14 cellular contexts compared by ENCODE assay signal in the genomic region with DNA sequence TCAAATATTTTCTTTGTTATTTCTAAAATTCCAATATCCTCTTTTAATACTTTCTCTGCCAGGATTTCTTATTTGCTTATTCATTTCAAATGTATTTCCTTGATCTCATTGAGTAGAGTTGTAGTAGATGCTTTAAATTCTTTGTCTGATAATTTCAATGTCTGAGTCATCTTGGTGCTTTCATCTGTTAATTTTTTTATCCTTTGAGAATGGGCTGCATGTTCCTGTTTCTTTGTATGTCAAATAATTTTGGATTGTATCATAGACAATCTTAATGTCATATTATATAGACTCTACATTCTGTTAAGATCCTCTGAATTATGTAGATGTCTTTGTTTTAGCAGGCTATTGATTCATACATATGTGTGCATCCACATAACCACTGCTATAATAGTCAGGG. TPM values are rescaled to one million over a fixed set of nuclear protein-coding genes. Genes with fewer than 3 reads are reported as not detected.
DNase-seq lines count a peak whose midpoint lies in the region; ATAC-seq, FAIRE-seq and TF ChIP-seq lines count a peak whose summit lies in the region.
"Had no signal": no experiment of that assay in that cellular context is flagged by ENCODE, and none has a peak within 500 bp of the region (broad histone marks: within the 10 kb centered on the region; RNA-seq: fewer than 3 reads in every experiment).

No MANE protein-coding gene starts in this region.

- peak; percentile 71 for DNase-seq in AG08395 (ENCODE audit: low spot score)
- peak; percentile 72 for DNase-seq in M059J (ENCODE audit: low read depth)
- peak; percentile 76 for DNase-seq in choroid plexus epithelial cell (ENCODE audit: low read depth)
- DNase-seq in kidney tubule cell (ENCODE audit: low spot score) = peak; percentile 83
- no peak for DNase-seq in GM19239 (ENCODE audit: insufficient read length, low spot score)
- DNase-seq in OCI-M1 (lab: John Stamatoyannopoulos, UW) = no peak
- no peak for DNase-seq in MM.1S
- no peak for DNase-seq in activated CD8-positive, alpha-beta T cell treated with anti-CD3 and anti-CD28 coated beads for 36 hours
- DNase-seq: activated CD4-positive, alpha-beta T cell treated with anti-CD3 and anti-CD28 coated beads, Interleukin-2, amount 10 ng/mL, durations not matched to agents 7 days and 5 days; NCI-H2171; stimulated activated naive CD8-positive, alpha-beta T cell treated with anti-CD3 and anti-CD28 coated beads, Interleukin-15, Interleukin-2, amounts not matched to agents 100 U/mL and 50 U/mL, for 24 hours had no signal

- no peak overlapping the region for H2AFZ ChIP-seq in MM.1S (ENCODE audit: low read length)

- no peaks in the 10 kb centered on the region for H3K4me1 ChIP-seq in MM.1S (ENCODE audit: low read length)
- H3K4me1 ChIP-seq: right atrium auricular region, vagina had no signal

- H3K4me3 Mint-ChIP-seq in activated CD8-positive, alpha-beta T cell treated with anti-CD3 and anti-CD28 coated beads for 36 hours = no peak overlapping the region
- H3K4me3 Mint-ChIP-seq: activated CD4-positive, alpha-beta T cell treated with anti-CD3 and anti-CD28 coated beads, Interleukin-2, amount 10 ng/mL, durations not matched to agents 7 days and 5 days had no signal

- H3K27ac ChIP-seq in MM.1S (ENCODE audit: low read length) = no peak overlapping the region
- H3K27ac ChIP-seq: right atrium auricular region, vagina had no signal

- no peak for FAIRE-seq in GM19239 (lab: Jason Lieb, UNC)

- TF ChIP-seq CTCF in choroid plexus epithelial cell (conservative IDR thresholded peaks at IDR 0.05; ENCODE audit: low read depth, low read length) (no peak), MM.1S (IDR thresholded peaks at IDR 0.05; ENCODE audit: low read length) (no peak)
- TF ChIP-seq CTCF in activated CD8-positive, alpha-beta T cell treated with anti-CD3 and anti-CD28 coated beads for 36 hours (IDR thresholded peaks at IDR 0.05) = no peak

- peaks cover 21% of the 10 kb centered on the region for H3K79me2 ChIP-seq in MM.1S (ENCODE audit: low read length)

- H3K4me3 ChIP-seq in choroid plexus epithelial cell (ENCODE audit: low read depth, low read length) = no peak overlapping the region
- no peak overlapping the region for H3K4me3 ChIP-seq in MM.1S (ENCODE audit: low read length)
- H3K4me3 ChIP-seq: right atrium auricular region, vagina had no signal

- H4K20me1 ChIP-seq in MM.1S (ENCODE audit: insufficient read depth, low read length) = 0 out of 2 replicates have a peak, but pooled peaks cover 3% of the 10 kb centered on the region

- no peaks in the 10 kb centered on the region for H3K9me3 ChIP-seq in MM.1S (replicated peaks; ENCODE audit: insufficient read depth, low read length)
- H3K9me3 ChIP-seq: right atrium auricular region, vagina had no signal

- H3K9ac ChIP-seq in MM.1S (ENCODE audit: low read length) = no peak overlapping the region

- no peaks in the 10 kb centered on the region for H3K36me3 Mint-ChIP-seq in activated CD8-positive, alpha-beta T cell treated with anti-CD3 and anti-CD28 coated beads for 36 hours (ENCODE audit: low read depth)

- no peaks in the 10 kb centered on the region for H3F3A ChIP-seq in MM.1S (ENCODE audit: insufficient read depth, low read length)

- POLR2A ChIA-PET in activated CD8-positive, alpha-beta T cell treated with anti-CD3 and anti-CD28 coated beads for 36 hours (lab: Charles Lee) = no interaction called here

- no peak overlapping the region for H3K27ac Mint-ChIP-seq in activated CD8-positive, alpha-beta T cell treated with anti-CD3 and anti-CD28 coated beads for 36 hours
- H3K27ac Mint-ChIP-seq: activated CD4-positive, alpha-beta T cell treated with anti-CD3 and anti-CD28 coated beads, Interleukin-2, amount 10 ng/mL, durations not matched to agents 7 days and 5 days had no signal

- H3K27me3 ChIP-seq in MM.1S (replicated peaks; ENCODE audit: insufficient read depth, low read length) = no peaks in the 10 kb centered on the region
- H3K27me3 ChIP-seq: right atrium auricular region, vagina had no signal

- H3K27me3 Mint-ChIP-seq in activated CD8-positive, alpha-beta T cell treated with anti-CD3 and anti-CD28 coated beads for 36 hours = no peaks in the 10 kb centered on the region
- H3K27me3 Mint-ChIP-seq: activated CD4-positive, alpha-beta T cell treated with anti-CD3 and anti-CD28 coated beads, Interleukin-2, amount 10 ng/mL, durations not matched to agents 7 days and 5 days had no signal

- no peak for ATAC-seq in activated CD8-positive, alpha-beta T cell treated with anti-CD3 and anti-CD28 coated beads for 36 hours
- ATAC-seq: stimulated activated naive CD8-positive, alpha-beta T cell treated with anti-CD3 and anti-CD28 coated beads, Interleukin-15, Interleukin-2, amounts not matched to agents 100 U/mL and 50 U/mL, for 24 hours had no signal

- H3K4me1 Mint-ChIP-seq in activated CD8-positive, alpha-beta T cell treated with anti-CD3 and anti-CD28 coated beads for 36 hours (ENCODE audit: low read depth) = peaks cover 10% of the 10 kb centered on the region

- CTCF ChIA-PET in activated CD8-positive, alpha-beta T cell treated with anti-CD3 and anti-CD28 coated beads for 36 hours (lab: Charles Lee) = no interaction called here

- no peaks in the 10 kb centered on the region for H3K9me2 ChIP-seq in MM.1S (replicated peaks; ENCODE audit: insufficient read depth, low read length)

- no peak overlapping the region for H3K4me2 ChIP-seq in MM.1S (ENCODE audit: low read depth, low read length)

- intact Hi-C loops in activated CD8-positive, alpha-beta T cell treated with anti-CD3 and anti-CD28 coated beads for 36 hours (cut with micrococcal nuclease) = no loop called here

- H3K36me3 ChIP-seq in MM.1S (replicated peaks; ENCODE audit: insufficient read depth, low read length) = no peaks in the 10 kb centered on the region
- H3K36me3 ChIP-seq: right atrium auricular region, vagina had no signal

- H3K9me3 Mint-ChIP-seq in activated CD8-positive, alpha-beta T cell treated with anti-CD3 and anti-CD28 coated beads for 36 hours = peaks cover 7% of the 10 kb centered on the region

RNA-seq across cellular contexts. Expression of gene MYEOV, which starts 57.5 kb away (rescaled TPM):
- 2.7 TPM in 2 replicates for total RNA-seq in M059J (2014; rRNA removed; shearing (Covaris generic))
- not detected for total RNA-seq in activated CD8-positive, alpha-beta T cell treated with anti-CD3 and anti-CD28 coated beads for 36 hours
- total RNA-seq: activated CD4-positive, alpha-beta T cell treated with anti-CD3 and anti-CD28 coated beads, Interleukin-2, amount 10 ng/mL, durations not matched to agents 7 days and 5 days; T-helper 2 cell treated with Interferon-gamma antibody and Interleukin-4, amounts not matched to agents 100 ng/mL and 5 ng/mL, for 36 hours had no signal

Comparison
In these comparisons a context has a peak if more than half of its experiments do, and no peak if none do; other contexts are left out.
1. DNase-seq: peak in AG08395 (single experiment), M059J (single experiment), choroid plexus epithelial cell (single experiment) and kidney tubule cell (single experiment); none in GM19239 (single experiment), OCI-M1 (single experiment), MM.1S (single experiment) and activated CD8-positive, alpha-beta T cell treated with anti-CD3 and anti-CD28 coated beads for 36 hours (single experiment).